13 cellular contexts compared by ENCODE assay signal in the genomic region with DNA sequence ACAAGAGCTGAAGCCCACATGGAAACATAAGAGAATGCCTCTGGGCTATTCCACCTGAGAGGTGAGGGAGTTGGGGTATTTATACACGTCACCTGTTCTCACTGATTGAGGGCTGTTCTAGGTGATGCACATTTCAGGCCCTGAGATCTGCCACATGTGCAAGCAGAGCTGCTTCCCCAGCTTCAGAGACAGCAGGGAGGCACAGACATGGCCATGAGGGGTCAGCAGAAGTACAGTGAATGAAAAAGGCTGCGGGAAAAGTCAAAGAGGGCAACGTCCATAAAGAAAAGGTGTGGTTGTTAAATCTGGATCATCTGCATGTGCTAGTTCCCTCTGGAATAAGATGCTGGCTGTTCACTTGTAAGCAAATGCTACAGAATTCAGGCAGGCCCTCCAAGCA.
A peak's percentile ranks its signal among the peaks of the same experiment; 100 is the strongest.
DNase-seq lines count a peak whose midpoint lies in the region; ATAC-seq and TF ChIP-seq lines count a peak whose summit lies in the region.
"Had no signal": no experiment of that assay in that cellular context is flagged by ENCODE, and none has a peak within 500 bp of the region (broad histone marks: within the 10 kb centered on the region; RNA-seq: fewer than 3 reads in every experiment).

No MANE protein-coding gene starts in this region.

- H2AFZ ChIP-seq in OCI-LY7 (ENCODE audit: low read length) = no peak overlapping the region

- no peak for TF ChIP-seq POLR2A in upper lobe of left lung (IDR thresholded peaks at IDR 0.05)

- POLR2A ChIA-PET in OCI-LY7 (lab: Charles Lee) = interaction anchor here (0.7 to 0.9 kb wide), 4 partner anchors 11 to 19 kb away, joined by 3 to 7 read pairs (median 3); no protein-coding TSS in a partner anchor

- no peaks in the 10 kb centered on the region for H3K9me2 ChIP-seq in OCI-LY7 (ENCODE audit: insufficient read depth, low read length)

- H3K9me3 Mint-ChIP-seq in glutamatergic neuron (ENCODE audit: unreplicated experiment) (peaks cover 5% of the 10 kb centered on the region), progenitor cell of endocrine pancreas (ENCODE audit: low read depth) (no peaks in the 10 kb centered on the region)

- peaks cover 16% of the 10 kb centered on the region for H3K4me1 Mint-ChIP-seq in glutamatergic neuron (ENCODE audit: low read depth, unreplicated experiment)
- no peaks in the 10 kb centered on the region for H3K4me1 Mint-ChIP-seq in progenitor cell of endocrine pancreas (ENCODE audit: low read depth)

- H3K4me3 ChIP-seq in GM12865 (ENCODE audit: low read depth, low read length) (no peak overlapping the region), OCI-LY7 (ENCODE audit: low read depth, low read length, poor library complexity, severe bottlenecking) (no peak overlapping the region), upper lobe of left lung (no peak overlapping the region)
- H3K4me3 ChIP-seq: thyroid gland had no signal

- H3K27ac ChIP-seq in OCI-LY7 (ENCODE audit: low read depth, low read length, poor library complexity, severe bottlenecking) (no peak overlapping the region), upper lobe of left lung (no peak overlapping the region)
- H3K27ac ChIP-seq: 22Rv1, thyroid gland had no signal

- no TSS peak for BruUV-seq in OCI-LY7 (replicated peaks; lab: Mats Ljungman, UMichigan)

- H3K4me3 Mint-ChIP-seq in glutamatergic neuron (ENCODE audit: unreplicated experiment) (peak overlapping the region; percentile 7), progenitor cell of endocrine pancreas (ENCODE audit: low read depth) (no peak overlapping the region)

- TF ChIP-seq EP300 in upper lobe of left lung (IDR thresholded peaks at IDR 0.05) = no peak

- H3K9me3 ChIP-seq in OCI-LY7 (ENCODE audit: low read length) = no peaks in the 10 kb centered on the region
- no peaks in the 10 kb centered on the region for H3K9me3 ChIP-seq in upper lobe of left lung
- H3K9me3 ChIP-seq: thyroid gland had no signal

- H3K4me1 ChIP-seq in OCI-LY7 (ENCODE audit: insufficient read depth, low read length, poor library complexity, severe bottlenecking) (peaks cover 12% of the 10 kb centered on the region), upper lobe of left lung (no peaks in the 10 kb centered on the region)
- H3K4me1 ChIP-seq: thyroid gland had no signal

- CTCF ChIA-PET in OCI-LY7 (lab: Charles Lee; ENCODE audit: unreplicated experiment) = no interaction called here

- no peaks in the 10 kb centered on the region for H3K27me3 ChIP-seq in upper lobe of left lung
- H3K27me3 ChIP-seq: thyroid gland had no signal

- DNase-seq in DMS 273 (lab: John Stamatoyannopoulos, UW; ENCODE audit: unreplicated experiment) = peak; percentile 39
- no peak for DNase-seq in DMS 273 treated with DMSO at 0.1 percent for 48 hours (lab: John Stamatoyannopoulos, UW)
- DNase-seq in GM12865 (ENCODE audit: low read depth) = no peak
- DNase-seq in OCI-LY7 (ENCODE audit: low spot score) = no peak
- no peak for DNase-seq in glutamatergic neuron
- DNase-seq in progenitor cell of endocrine pancreas (ENCODE audit: low spot score, unreplicated experiment) = no peak
- DNase-seq in upper lobe of left lung = no peak
- DNase-seq in NCI-H2227 treated with DMSO at 0.1 percent for 48 hours (lab: John Stamatoyannopoulos, UW) = no peak
- DNase-seq: COR-L47, mesendoderm, NCI-H446 treated with DMSO at 0.1 percent for 48 hours, thyroid gland had no signal

- WGBS in upper lobe of left lung, 2 donors = 52 to 57% methylated on average over 3 of the region's 3 CpGs

- no peaks in the 10 kb centered on the region for H4K20me1 ChIP-seq in OCI-LY7 (ENCODE audit: insufficient read depth, low read length)

- no peak overlapping the region for H3K27ac Mint-ChIP-seq in glutamatergic neuron (ENCODE audit: unreplicated experiment)
- H3K27ac Mint-ChIP-seq in progenitor cell of endocrine pancreas = no peak overlapping the region

- intact Hi-C loops in OCI-LY7 (cut with micrococcal nuclease; ENCODE audit: unreplicated experiment) = no loop called here

- H3K4me2 ChIP-seq in OCI-LY7 (ENCODE audit: low read length) = no peak overlapping the region

- H3K27me3 Mint-ChIP-seq in glutamatergic neuron (ENCODE audit: unreplicated experiment) = peaks cover 2% of the 10 kb centered on the region
- peaks cover 34% of the 10 kb centered on the region for H3K27me3 Mint-ChIP-seq in progenitor cell of endocrine pancreas

- no peaks in the 10 kb centered on the region for H3K36me3 ChIP-seq in OCI-LY7 (ENCODE audit: insufficient read depth, low read length)
- H3K36me3 ChIP-seq in upper lobe of left lung = no peaks in the 10 kb centered on the region
- H3K36me3 ChIP-seq: thyroid gland had no signal

- no peak for ATAC-seq in upper lobe of left lung (ENCODE audit: low FRiP score in 2 of 2)

- no peaks in the 10 kb centered on the region for H3K79me2 ChIP-seq in OCI-LY7 (ENCODE audit: insufficient read depth, low read depth, low read length)

- TF ChIP-seq CTCF in GM12865 (IDR thresholded peaks at IDR 0.05; ENCODE audit: insufficient read depth, low read depth, low read length, missing control alignments) (peak; percentile 14), OCI-LY7 (conservative IDR thresholded peaks at IDR 0.05; ENCODE audit: low read length) (peak; percentile 33), glutamatergic neuron (IDR thresholded peaks at IDR 0.05; ENCODE audit: partially characterized antibody, unreplicated experiment) (no peak), progenitor cell of endocrine pancreas (IDR thresholded peaks at IDR 0.05; ENCODE audit: unreplicated experiment) (no peak), upper lobe of left lung (IDR thresholded peaks at IDR 0.05) (no peak)

- no peaks in the 10 kb centered on the region for H3K36me3 Mint-ChIP-seq in glutamatergic neuron (ENCODE audit: unreplicated experiment)
- H3K36me3 Mint-ChIP-seq in progenitor cell of endocrine pancreas (ENCODE audit: insufficient read depth) = no peaks in the 10 kb centered on the region

Comparison
In these comparisons a context has a peak if more than half of its experiments do, and no peak if none do; other contexts are left out.
1. CTCF ChIP-seq: peak in GM12865 (single experiment) and OCI-LY7 (single experiment); none in glutamatergic neuron (single experiment), progenitor cell of endocrine pancreas (single experiment) and upper lobe of left lung (0 of 6).